ENCODE assay signal across 8 cellular contexts in genomic region chr3:85567074-85567676, GRCh38.
DNase-seq lines count a peak whose midpoint lies in the region; ATAC-seq and TF ChIP-seq lines count a peak whose summit lies in the region.

No MANE protein-coding gene starts in this region.

- H3K4me3 ChIP-seq in SK-N-MC (no peak overlapping the region), fibroblast of the aortic adventitia (ENCODE audit: low read depth, low read length) (no peak overlapping the region), psoas muscle (no peak overlapping the region)

- intact Hi-C loops in psoas muscle (cut with DNase I) = no loop called here

- H3K9ac ChIP-seq in SK-N-MC (ENCODE audit: insufficient read length) = no peak overlapping the region

- ATAC-seq in HG03457 (IDR thresholded peaks at IDR 0.05; ENCODE audit: unreplicated experiment) (peak; percentile 68), psoas muscle (peak in 2 of 4 donors; percentile 55 to 68), HG02571 (IDR thresholded peaks at IDR 0.05; ENCODE audit: unreplicated experiment) (no peak)

- H3K36me3 ChIP-seq in SK-N-MC (ENCODE audit: insufficient read depth, low read length) = no peaks in the 10 kb centered on the region
- no peaks in the 10 kb centered on the region for H3K36me3 ChIP-seq in psoas muscle (ENCODE audit: insufficient read depth in 1 of 2, low read depth in 1 of 2)

- H3K9me3 ChIP-seq in SK-N-MC (ENCODE audit: low read depth, low read length) = no peaks in the 10 kb centered on the region
- no peaks in the 10 kb centered on the region for H3K9me3 ChIP-seq in psoas muscle

- H3K27ac ChIP-seq in SK-N-MC (no peak overlapping the region), psoas muscle (no peak overlapping the region)

- TF ChIP-seq CTCF in AG09319 (IDR thresholded peaks at IDR 0.05; ENCODE audit: low read depth, low read length) (peak; percentile 10; the same call in 1 of the 2 replicates), GM12874 (IDR thresholded peaks at IDR 0.05; ENCODE audit: insufficient read depth, low read depth, low read length) (peak; percentile 66), fibroblast of the aortic adventitia (IDR thresholded peaks at IDR 0.05; ENCODE audit: insufficient read depth, low read length) (peak; percentile 23), psoas muscle (IDR thresholded peaks at IDR 0.05) (peak; percentile 49)

- no peak for DNase-seq in AG09319 (ENCODE audit: extremely low read depth, low read depth)
- DNase-seq in SK-N-MC (ENCODE audit: low read depth, low spot score) = peak; percentile 44
- no peak for DNase-seq in fibroblast of the aortic adventitia (ENCODE audit: low read depth)
- peak in 1 of 2 donors; percentile 15 for DNase-seq in psoas muscle
- DNase-seq in GM19240 (ENCODE audit: insufficient read length, low spot score) = no peak

- H3K4me1 ChIP-seq in psoas muscle = no peaks in the 10 kb centered on the region

- WGBS in psoas muscle, 3 donors = 15 to 17% (median 16%) methylated on average over 5 of the region's 5 CpGs

- H3K27me3 ChIP-seq in psoas muscle (ENCODE audit: insufficient read depth in 3 of 3, low read length in 2 of 3) = no peaks in the 10 kb centered on the region

Comparison
In these comparisons a context has a peak if more than half of its experiments do, and no peak if none do; other contexts are left out.
1. CTCF ChIP-seq: peak in every context shown above with its lines; median percentile 66 in GM12874; 49 in psoas muscle; 23 in fibroblast of the aortic adventitia; 10 in AG09319.